ENCODE assay signal across 20 cellular contexts in the genomic region with DNA sequence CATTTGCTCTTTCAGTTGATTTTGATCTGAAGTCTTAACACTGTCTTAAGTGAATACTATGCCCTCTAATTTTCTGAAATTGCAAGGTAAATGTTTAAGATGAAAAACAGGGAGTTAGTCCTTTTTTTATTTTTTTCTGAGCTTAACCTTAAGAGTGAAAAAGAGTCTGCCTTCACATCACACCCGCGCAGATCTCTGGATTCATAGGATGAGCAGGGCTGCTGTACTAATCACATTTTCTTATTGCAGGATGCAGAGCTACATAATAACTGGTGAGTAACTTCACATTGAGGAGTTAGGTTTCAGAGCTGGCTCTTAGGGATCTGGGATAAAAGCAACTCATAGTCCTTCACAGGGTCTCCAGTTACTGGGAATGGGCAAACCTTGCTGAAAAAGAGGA.
"Had no signal": no experiment of that assay in that cellular context is flagged by ENCODE, and none has a peak within 500 bp of the region (broad histone marks: within the 10 kb centered on the region; RNA-seq: fewer than 3 reads in every experiment).

No MANE protein-coding gene starts in this region.

- H3K4me3 Mint-ChIP-seq: activated CD4-positive, alpha-beta memory T cell treated with anti-CD3 and anti-CD28 coated beads, Interleukin-2, amount 10 ng/mL, durations not matched to agents 7 days and 5 days; activated naive CD8-positive, alpha-beta T cell treated with anti-CD3 and anti-CD28 coated beads, Interleukin-2, amount 50 U/mL, for 24 hours; dendritic cell treated with granulocyte-macrophage colony-stimulating factor and Interleukin-4, amounts not matched to agents 40 ng/mL and 50 ng/mL, for 4 days; stimulated activated naive CD8-positive, alpha-beta T cell treated with anti-CD3 and anti-CD28 coated beads, Interleukin-15, Interleukin-2, amounts not matched to agents 100 ng/mL and 50 ng/mL, for 24 hours had no signal

- H3K27me3 ChIP-seq: cardiac muscle cell, right lobe of liver, thyroid gland, upper lobe of right lung had no signal

- H3K27ac ChIP-seq: cardiac muscle cell, right lobe of liver, skin epidermis, thyroid gland, upper lobe of right lung had no signal

- H3K9me3 ChIP-seq: right lobe of liver, thyroid gland, upper lobe of right lung had no signal

- DNase-seq: activated CD4-positive, alpha-beta memory T cell treated with anti-CD3 and anti-CD28 coated beads, Interleukin-2, amount 10 ng/mL, durations not matched to agents 7 days and 5 days; activated CD4-positive, alpha-beta T cell treated with anti-CD3 and anti-CD28 coated beads for 48 hours; activated gamma-delta T cell; activated naive CD4-positive, alpha-beta T cell treated with anti-CD3 and anti-CD28 coated beads, Interleukin-2, amount 50 U/mL, for 16 hours; activated naive CD8-positive, alpha-beta T cell treated with anti-CD3 and anti-CD28 coated beads, Interleukin-2, amount 50 U/mL, for 24 hours; activated T-cell treated with anti-CD3 and anti-CD28 coated beads for 4 hours; effector CD8-positive, alpha-beta T cell; foreskin melanocyte; left cardiac atrium; mesenchymal stem cell; occipital lobe; right lobe of liver; stimulated activated CD4-positive, alpha-beta T cell treated with anti-CD3 and anti-CD28 coated beads, Interleukin-1b, Interleukin-23, amount 100 ng/mL, for 48 hours; substantia nigra; thyroid gland; upper lobe of right lung had no signal

- H3K4me3 ChIP-seq: cardiac muscle cell, right lobe of liver, skin epidermis, thyroid gland, upper lobe of right lung had no signal

- H3K36me3 ChIP-seq: cardiac muscle cell, right lobe of liver, thyroid gland, upper lobe of right lung had no signal

- ATAC-seq: activated naive CD8-positive, alpha-beta T cell treated with anti-CD3 and anti-CD28 coated beads, Interleukin-2, amount 50 U/mL, for 24 hours; left cardiac atrium; right lobe of liver; upper lobe of right lung had no signal

- H3K27ac Mint-ChIP-seq: activated CD4-positive, alpha-beta memory T cell treated with anti-CD3 and anti-CD28 coated beads, Interleukin-2, amount 10 ng/mL, durations not matched to agents 7 days and 5 days; activated naive CD8-positive, alpha-beta T cell treated with anti-CD3 and anti-CD28 coated beads, Interleukin-2, amount 50 U/mL, for 24 hours; dendritic cell treated with granulocyte-macrophage colony-stimulating factor and Interleukin-4, amounts not matched to agents 40 ng/mL and 50 ng/mL, for 4 days; stimulated activated naive CD8-positive, alpha-beta T cell treated with anti-CD3 and anti-CD28 coated beads, Interleukin-15, Interleukin-2, amounts not matched to agents 100 ng/mL and 50 ng/mL, for 24 hours had no signal

- H3K9me3 Mint-ChIP-seq: activated CD4-positive, alpha-beta memory T cell treated with anti-CD3 and anti-CD28 coated beads, Interleukin-2, amount 10 ng/mL, durations not matched to agents 7 days and 5 days; activated naive CD8-positive, alpha-beta T cell treated with anti-CD3 and anti-CD28 coated beads, Interleukin-2, amount 50 U/mL, for 24 hours; dendritic cell treated with granulocyte-macrophage colony-stimulating factor and Interleukin-4, amounts not matched to agents 40 ng/mL and 50 ng/mL, for 4 days; stimulated activated naive CD8-positive, alpha-beta T cell treated with anti-CD3 and anti-CD28 coated beads, Interleukin-15, Interleukin-2, amounts not matched to agents 100 ng/mL and 50 ng/mL, for 24 hours had no signal

- H3K4me1 ChIP-seq: right lobe of liver had no signal

- H3K27me3 Mint-ChIP-seq: activated CD4-positive, alpha-beta memory T cell treated with anti-CD3 and anti-CD28 coated beads, Interleukin-2, amount 10 ng/mL, durations not matched to agents 7 days and 5 days; activated naive CD8-positive, alpha-beta T cell treated with anti-CD3 and anti-CD28 coated beads, Interleukin-2, amount 50 U/mL, for 24 hours; stimulated activated naive CD8-positive, alpha-beta T cell treated with anti-CD3 and anti-CD28 coated beads, Interleukin-15, Interleukin-2, amounts not matched to agents 100 ng/mL and 50 ng/mL, for 24 hours had no signal
